Comparison of ENCODE assay signal across 9 cellular contexts in genomic region chr10:130108934-130109604, GRCh38. TPM values are rescaled to one million over a fixed set of nuclear protein-coding genes. Genes with fewer than 3 reads are reported as not detected.
A peak's percentile ranks its signal among the peaks of the same experiment; 100 is the strongest.
DNase-seq lines count a peak whose midpoint lies in the region; ATAC-seq and TF ChIP-seq lines count a peak whose summit lies in the region.
"Had no signal": no experiment of that assay in that cellular context is flagged by ENCODE, and none has a peak within 500 bp of the region (broad histone marks: within the 10 kb centered on the region; RNA-seq: fewer than 3 reads in every experiment).

No MANE protein-coding gene starts in this region.

- peaks cover 16% of the 10 kb centered on the region for H3K4me1 Mint-ChIP-seq in mesothelial cell of epicardium

- peaks cover 8% of the 10 kb centered on the region for H3K27me3 Mint-ChIP-seq in mesothelial cell of epicardium (ENCODE audit: low read depth)
- H3K27me3 Mint-ChIP-seq: activated B cell treated with CpG ODN at 0.5 μM for 24 hours had no signal

- DNase-seq in AG04449 (ENCODE audit: low read depth, low spot score): no peak
- no peak for DNase-seq in HFF-Myc (ENCODE audit: extremely low read depth, low read depth)
- no peak for DNase-seq in adipocyte (ENCODE audit: low read depth)
- DNase-seq in mesothelial cell of epicardium (ENCODE audit: low spot score in 2 of 2, unreplicated experiment in 2 of 2): no peak
- no peak for DNase-seq in NCI-H2171 (lab: John Stamatoyannopoulos, UW)
- no peak for DNase-seq in NCI-H345 (lab: John Stamatoyannopoulos, UW)

- POLR2A ChIA-PET in AG04449 (lab: Yijun Ruan, JAX): interaction anchor here (1.2 to 2.9 kb wide), 2 partner anchors 28 to 88 kb away, joined by 5 to 45 read pairs; partner anchors contain the start of gene GLRX3

- H3K27me3 ChIP-seq in adipocyte (replicated peaks; ENCODE audit: control insufficient read depth, insufficient read depth, low read length): no peaks in the 10 kb centered on the region

- peak overlapping the region; percentile 94 for H3K9ac ChIP-seq in adipocyte (ENCODE audit: low read length)

- no peak overlapping the region for H3K4me3 Mint-ChIP-seq in mesothelial cell of epicardium

- TF ChIP-seq CTCF in AG04449 (IDR thresholded peaks at IDR 0.05; ENCODE audit: insufficient read depth, low read length, missing control alignments) (no peak), HFF-Myc (IDR thresholded peaks at IDR 0.05; ENCODE audit: low read depth, low read length, missing control alignments) (no peak), mesothelial cell of epicardium (IDR thresholded peaks at IDR 0.05; ENCODE audit: unreplicated experiment) (no peak)

- peaks cover 7% of the 10 kb centered on the region for H3K9me3 Mint-ChIP-seq in mesothelial cell of epicardium
- H3K9me3 Mint-ChIP-seq: activated B cell treated with CpG ODN at 0.5 μM for 24 hours had no signal

- H3K4me1 ChIP-seq in adipocyte (ENCODE audit: control insufficient read depth, insufficient read depth, low read length): peaks cover 14% of the 10 kb centered on the region

- H3K36me3 Mint-ChIP-seq in mesothelial cell of epicardium: no peaks in the 10 kb centered on the region

- no peaks in the 10 kb centered on the region for H3K9me3 ChIP-seq in adipocyte (ENCODE audit: control insufficient read depth, low read length)

- peak overlapping the region; percentile 35 for H3K27ac Mint-ChIP-seq in mesothelial cell of epicardium

- CTCF ChIA-PET in AG04449 (lab: Yijun Ruan, JAX): interaction anchor here (0.6 to 4.4 kb wide), 26 partner anchors 8 to 1897 kb away, joined by 3 to 72 read pairs (median 3); partner anchors contain the start of gene GLRX3

- peak overlapping the region; percentile 96 for H3K4me3 ChIP-seq in AG04449 (ENCODE audit: low read depth, low read length)
- peak overlapping the region; percentile 96 for H3K4me3 ChIP-seq in HFF-Myc (replicated peaks; ENCODE audit: low read depth, low read length)
- H3K4me3 ChIP-seq in adipocyte (ENCODE audit: low read length): peak overlapping the region; percentile 93

- ATAC-seq in GM18498 (IDR thresholded peaks at IDR 0.05; ENCODE audit: unreplicated experiment): no peak
- ATAC-seq in activated CD4-positive, CD25-positive, alpha-beta regulatory T cell treated with anti-CD3 and anti-CD28 coated beads, Interleukin-2, amount 50 U/mL, for 24 hours: no peak

- no peaks in the 10 kb centered on the region for H3K36me3 ChIP-seq in adipocyte (ENCODE audit: control insufficient read depth, insufficient read depth, low read length, severe bottlenecking)

RNA-seq across cellular contexts. Expression of gene C10orf143, which starts 1.6 kb away (rescaled TPM):
- 2.2 to 3.4 TPM (median 2.9 TPM) in 3 replicates for total RNA-seq in mesothelial cell of epicardium

RNA-seq across cellular contexts. Expression of gene GLRX3, which starts 27.1 kb away (rescaled TPM):
- 70.0 to 76.8 TPM (median 74.6 TPM) in 3 replicates for total RNA-seq in mesothelial cell of epicardium
